In the genomic region with DNA sequence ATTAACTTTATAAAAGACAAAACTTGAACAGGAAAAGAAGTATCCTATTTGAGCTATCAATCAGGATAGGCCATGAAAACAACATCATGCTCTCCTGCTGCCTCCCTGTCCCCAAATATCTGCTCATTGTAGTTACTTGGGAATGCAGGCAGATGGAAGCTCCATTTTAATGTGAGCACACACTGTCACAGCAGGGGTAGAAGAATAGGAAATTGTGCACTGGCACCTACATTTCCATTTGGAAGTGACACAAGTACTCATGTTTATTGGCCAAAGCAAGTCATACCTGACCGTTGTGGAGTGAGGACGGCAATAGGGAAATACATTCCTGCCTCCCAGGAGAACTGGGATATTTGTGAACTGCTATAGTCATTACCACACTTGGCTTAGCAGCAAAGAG, we compare ENCODE assay signal across 24 cellular contexts.
"Had no signal": no experiment of that assay in that cellular context is flagged by ENCODE, and none has a peak within 500 bp of the region (broad histone marks: within the 10 kb centered on the region; RNA-seq: fewer than 3 reads in every experiment).

No MANE protein-coding gene starts in this region.

- H3K4me1 ChIP-seq: gastroesophageal sphincter, psoas muscle, right lobe of liver, transverse colon had no signal

- H3K4me1 Mint-ChIP-seq: immature natural killer cell; naive B cell; nephron progenitor cell; stimulated activated memory B cell treated with anti-CD40 and anti-IgM and Interleukin-4, amounts not matched to agents 10 μg/mL and 1 μg/mL and 100 μg/mL, for 72 hours; stimulated activated naive CD8-positive, alpha-beta T cell treated with anti-CD3 and anti-CD28 coated beads, Interleukin-15, amount 100 ng/mL, for 72 hours had no signal

- H3K27ac Mint-ChIP-seq: naive B cell; nephron progenitor cell; stimulated activated memory B cell treated with anti-CD40 and anti-IgM and Interleukin-4, amounts not matched to agents 10 μg/mL and 1 μg/mL and 100 μg/mL, for 72 hours had no signal

- DNase-seq: effector memory CD4-positive, alpha-beta T cell; esophagus squamous epithelium; foreskin fibroblast; glutamatergic neuron; immature natural killer cell; kidney; left cardiac atrium; left ventricle myocardium inferior; mesendoderm; naive B cell; nephron progenitor cell; psoas muscle; retina; right lobe of liver; stimulated activated CD4-positive, alpha-beta T cell treated with anti-CD3 and anti-CD28 coated beads, Interleukin-4, amount 100 ng/mL, for 1 hour; stimulated activated CD8-positive, alpha-beta memory T cell treated with anti-CD3 and anti-CD28 coated beads, Interleukin-4, amount 100 ng/mL, for 48 hours; stimulated activated naive CD8-positive, alpha-beta T cell treated with anti-CD3 and anti-CD28 coated beads, Interleukin-15, amount 100 ng/mL, for 72 hours; transverse colon had no signal

- H3K4me3 ChIP-seq: esophagus squamous epithelium, gastroesophageal sphincter, left ventricle myocardium inferior, lung, psoas muscle, right lobe of liver, thoracic aorta, transverse colon had no signal

- H3K9me3 ChIP-seq: esophagus squamous epithelium, gastroesophageal sphincter, left ventricle myocardium inferior, neutrophil, psoas muscle, right lobe of liver, thoracic aorta, transverse colon had no signal

- H3K4me3 Mint-ChIP-seq: immature natural killer cell; naive B cell; nephron progenitor cell; stimulated activated memory B cell treated with anti-CD40 and anti-IgM and Interleukin-4, amounts not matched to agents 10 μg/mL and 1 μg/mL and 100 μg/mL, for 72 hours; stimulated activated naive CD8-positive, alpha-beta T cell treated with anti-CD3 and anti-CD28 coated beads, Interleukin-15, amount 100 ng/mL, for 72 hours had no signal

- H3K27me3 Mint-ChIP-seq: naive B cell; stimulated activated memory B cell treated with anti-CD40 and anti-IgM and Interleukin-4, amounts not matched to agents 10 μg/mL and 1 μg/mL and 100 μg/mL, for 72 hours; stimulated activated naive CD8-positive, alpha-beta T cell treated with anti-CD3 and anti-CD28 coated beads, Interleukin-15, amount 100 ng/mL, for 72 hours had no signal

- H3K9me3 Mint-ChIP-seq: immature natural killer cell; naive B cell; nephron progenitor cell; stimulated activated memory B cell treated with anti-CD40 and anti-IgM and Interleukin-4, amounts not matched to agents 10 μg/mL and 1 μg/mL and 100 μg/mL, for 72 hours; stimulated activated naive CD8-positive, alpha-beta T cell treated with anti-CD3 and anti-CD28 coated beads, Interleukin-15, amount 100 ng/mL, for 72 hours had no signal

- ATAC-seq: gastroesophageal sphincter; left cardiac atrium; psoas muscle; right lobe of liver; stimulated activated memory B cell treated with anti-CD40 and anti-IgM and Interleukin-4, amounts not matched to agents 10 μg/mL and 1 μg/mL and 100 μg/mL, for 72 hours; stimulated activated naive CD8-positive, alpha-beta T cell treated with anti-CD3 and anti-CD28 coated beads, Interleukin-15, amount 100 ng/mL, for 72 hours had no signal

- H3K27me3 ChIP-seq: esophagus squamous epithelium, gastroesophageal sphincter, neutrophil, right lobe of liver, transverse colon had no signal

- FAIRE-seq: endometrium, kidney had no signal

- H3K36me3 ChIP-seq: right lobe of liver had no signal

- H3K27ac ChIP-seq: gastroesophageal sphincter, left ventricle myocardium inferior, neutrophil, psoas muscle, right lobe of liver, thoracic aorta, transverse colon had no signal
